ENCODE assay signal across 10 cellular contexts in the genomic region with DNA sequence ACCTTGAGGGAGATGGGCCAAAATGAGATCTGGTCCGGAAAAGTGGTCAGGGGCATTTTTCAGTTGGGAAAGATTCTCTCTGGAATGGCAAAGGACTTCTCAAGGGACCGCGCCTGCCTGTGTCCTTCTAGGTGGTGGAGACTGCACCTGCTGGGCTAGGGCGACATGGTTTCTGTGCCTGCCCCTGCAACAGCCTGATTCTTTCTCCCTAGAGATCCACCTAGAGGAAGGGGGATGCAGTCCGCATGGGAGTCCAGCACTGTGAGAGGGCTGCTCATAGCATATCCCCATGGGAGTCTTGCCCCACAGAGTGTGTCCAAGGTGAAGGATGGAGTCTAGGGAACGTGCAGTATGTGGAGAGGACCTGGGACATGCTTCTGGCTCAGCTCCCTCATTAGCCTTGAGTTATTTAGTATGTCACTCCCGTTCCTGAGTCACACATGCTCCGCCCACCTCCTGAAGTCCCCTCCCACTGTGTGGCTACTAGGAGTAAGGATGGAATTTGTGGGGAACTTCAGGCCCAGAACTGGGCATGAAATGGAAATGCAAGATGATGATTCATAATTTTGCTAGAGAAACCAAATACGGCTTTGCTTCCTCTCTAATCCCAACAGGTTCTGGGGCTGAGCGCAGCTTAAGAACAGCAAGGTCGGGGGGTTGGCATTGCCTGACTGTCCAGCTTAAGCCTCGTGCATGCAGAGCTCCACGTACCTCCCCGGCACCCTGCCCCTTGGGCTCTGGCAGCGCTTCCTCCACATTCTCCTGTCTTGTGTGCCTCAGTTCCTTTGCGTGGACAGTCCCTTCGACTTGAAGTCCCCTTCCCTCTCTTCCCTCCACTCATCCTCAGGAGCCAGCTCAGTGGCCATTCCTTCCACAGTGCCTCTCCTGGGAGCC. TPM values are rescaled to one million over a fixed set of nuclear protein-coding genes. Genes with fewer than 3 reads are reported as not detected.
A peak's percentile ranks its signal among the peaks of the same experiment; 100 is the strongest.
DNase-seq lines count a peak whose midpoint lies in the region; ATAC-seq, FAIRE-seq and TF ChIP-seq lines count a peak whose summit lies in the region.
"Had no signal": no experiment of that assay in that cellular context is flagged by ENCODE, and none has a peak within 500 bp of the region (broad histone marks: within the 10 kb centered on the region; RNA-seq: fewer than 3 reads in every experiment).

No MANE protein-coding gene starts in this region.

- peaks cover 40% of the 10 kb centered on the region for H3K4me1 ChIP-seq in left ventricle myocardium inferior
- H3K4me1 ChIP-seq in small intestine (ENCODE audit: control insufficient read depth in 2 of 2, insufficient read depth in 1 of 2, low read depth in 1 of 2, low read length in 1 of 2): no peaks in the 10 kb centered on the region

- H3K36me3 ChIP-seq in WERI-Rb-1 (no peaks in the 10 kb centered on the region), left ventricle myocardium inferior (no peaks in the 10 kb centered on the region), small intestine (ENCODE audit: control insufficient read depth in 2 of 2, insufficient read depth in 2 of 2, low read length in 2 of 2) (no peaks in the 10 kb centered on the region)

- FAIRE-seq in small intestine (lab: Jason Lieb, UNC): no peak
- FAIRE-seq in frontal cortex (lab: Jason Lieb, UNC): no peak

- H3K36me3 Mint-ChIP-seq in activated T-helper 2 cell treated with anti-CD3 and anti-CD28 coated beads, Interferon-gamma antibody, Interleukin-2, Interleukin-4, amounts not matched to agents 10 μg/mL and 5 μg/mL and 100 μg/mL, durations not matched to agents 14 hours and 24 hours and 36 hours (ENCODE audit: low read depth): no peaks in the 10 kb centered on the region

- H3K4me1 Mint-ChIP-seq in activated T-helper 2 cell treated with anti-CD3 and anti-CD28 coated beads, Interferon-gamma antibody, Interleukin-2, Interleukin-4, amounts not matched to agents 10 μg/mL and 5 μg/mL and 100 μg/mL, durations not matched to agents 14 hours and 24 hours and 36 hours (ENCODE audit: low read depth): no peaks in the 10 kb centered on the region

- H3K9me3 ChIP-seq in WERI-Rb-1 (ENCODE audit: severe bottlenecking): no peaks in the 10 kb centered on the region
- peaks cover 9% of the 10 kb centered on the region for H3K9me3 ChIP-seq in left ventricle myocardium inferior (replicated peaks)
- no peaks in the 10 kb centered on the region for H3K9me3 ChIP-seq in small intestine (ENCODE audit: control insufficient read depth, low read depth)

- no peaks in the 10 kb centered on the region for H3K9me3 Mint-ChIP-seq in activated T-helper 2 cell treated with anti-CD3 and anti-CD28 coated beads, Interferon-gamma antibody, Interleukin-2, Interleukin-4, amounts not matched to agents 10 μg/mL and 5 μg/mL and 100 μg/mL, durations not matched to agents 14 hours and 24 hours and 36 hours
- H3K9me3 Mint-ChIP-seq: neural crest cell had no signal

- DNase-seq in GOT3 (lab: John Stamatoyannopoulos, UW) (peak; percentile 39), WERI-Rb-1 (peak; percentile 57), left ventricle myocardium inferior (no peak), small intestine (peak; percentile 41), pons (ENCODE audit: low spot score) (no peak), frontal cortex (ENCODE audit: low spot score in 2 of 2) (no peak)
- no peak for DNase-seq in activated T-helper 2 cell treated with anti-CD3 and anti-CD28 coated beads, Interferon-gamma antibody, Interleukin-2, Interleukin-4, amounts not matched to agents 10 μg/mL and 5 μg/mL and 100 μg/mL, durations not matched to agents 14 hours and 24 hours and 36 hours (ENCODE audit: low spot score)
- DNase-seq: activated T-cell treated with anti-CD3 and anti-CD28 coated beads, Interleukin-2, amount 50 U/mL, for 48 hours had no signal

- no peak overlapping the region for H3K4me3 ChIP-seq in WERI-Rb-1 (ENCODE audit: low read depth, low read length)
- no peak overlapping the region for H3K4me3 ChIP-seq in left ventricle myocardium inferior
- H3K4me3 ChIP-seq in small intestine (ENCODE audit: low read depth in 1 of 2, low read length in 2 of 2): no peak overlapping the region

- TF ChIP-seq CTCF in WERI-Rb-1 (IDR thresholded peaks at IDR 0.05; ENCODE audit: low read depth, low read length) (no peak), left ventricle myocardium inferior (IDR thresholded peaks at IDR 0.05; ENCODE audit: borderline replicate concordance) (no peak)

- H3K27ac ChIP-seq in WERI-Rb-1 (no peak overlapping the region), left ventricle myocardium inferior (replicated peaks) (peak overlapping the region; percentile 84), small intestine (ENCODE audit: low read depth in 1 of 2, low read length in 1 of 2) (peak overlapping the region in 1 of 2 donors; percentile 0)

- no peak overlapping the region for H3K4me3 Mint-ChIP-seq in activated T-helper 2 cell treated with anti-CD3 and anti-CD28 coated beads, Interferon-gamma antibody, Interleukin-2, Interleukin-4, amounts not matched to agents 10 μg/mL and 5 μg/mL and 100 μg/mL, durations not matched to agents 14 hours and 24 hours and 36 hours (ENCODE audit: low read depth)
- H3K4me3 Mint-ChIP-seq: neural crest cell had no signal

- 63 to 79% (median 66%) methylated on average over 17 of the region's 17 CpGs for WGBS in small intestine, 3 donors

- H3K27me3 Mint-ChIP-seq in activated T-helper 2 cell treated with anti-CD3 and anti-CD28 coated beads, Interferon-gamma antibody, Interleukin-2, Interleukin-4, amounts not matched to agents 10 μg/mL and 5 μg/mL and 100 μg/mL, durations not matched to agents 14 hours and 24 hours and 36 hours (ENCODE audit: low read depth): no peaks in the 10 kb centered on the region

- no peak for ATAC-seq in HG02970 (IDR thresholded peaks at IDR 0.05; ENCODE audit: low FRiP score, unreplicated experiment)

- no peaks in the 10 kb centered on the region for H3K27me3 ChIP-seq in WERI-Rb-1 (ENCODE audit: insufficient read depth, low read depth, severe bottlenecking)
- no peaks in the 10 kb centered on the region for H3K27me3 ChIP-seq in left ventricle myocardium inferior (ENCODE audit: low read depth)
- no peaks in the 10 kb centered on the region for H3K27me3 ChIP-seq in small intestine (ENCODE audit: control insufficient read depth in 2 of 2, insufficient read depth in 2 of 2, low read length in 2 of 2)

- H3K27ac Mint-ChIP-seq in activated T-helper 2 cell treated with anti-CD3 and anti-CD28 coated beads, Interferon-gamma antibody, Interleukin-2, Interleukin-4, amounts not matched to agents 10 μg/mL and 5 μg/mL and 100 μg/mL, durations not matched to agents 14 hours and 24 hours and 36 hours: no peak overlapping the region

- intact Hi-C loops in left ventricle myocardium inferior (cut with micrococcal nuclease): no loop called here
- intact Hi-C loops in activated T-helper 2 cell treated with anti-CD3 and anti-CD28 coated beads, Interferon-gamma antibody, Interleukin-2, Interleukin-4, amounts not matched to agents 10 μg/mL and 5 μg/mL and 100 μg/mL, durations not matched to agents 14 hours and 24 hours and 36 hours (cut with micrococcal nuclease): no loop called here

RNA-seq across cellular contexts. Expression of gene GRIK4, which starts 35.0 kb away (rescaled TPM):
- 0.16 TPM for total RNA-seq in left ventricle myocardium inferior
- polyA plus RNA-seq in small intestine: under 1 TPM in 2 of 3 donors, not detected in 1; 0.15 to 0.27 TPM
- not detected in 2 replicates for total RNA-seq in activated T-helper 2 cell treated with anti-CD3 and anti-CD28 coated beads, Interferon-gamma antibody, Interleukin-2, Interleukin-4, amounts not matched to agents 10 μg/mL and 5 μg/mL and 100 μg/mL, durations not matched to agents 14 hours and 24 hours and 36 hours
- total RNA-seq in frontal cortex: 3.3 TPM

Comparison
In these comparisons a context has a peak if more than half of its experiments do, and no peak if none do; other contexts are left out.
1. DNase-seq: peak in GOT3 (single experiment), WERI-Rb-1 (single experiment) and small intestine (single experiment); none in left ventricle myocardium inferior (single experiment), activated T-helper 2 cell treated with anti-CD3 and anti-CD28 coated beads, Interferon-gamma antibody, Interleukin-2, Interleukin-4, amounts not matched to agents 10 μg/mL and 5 μg/mL and 100 μg/mL, durations not matched to agents 14 hours and 24 hours and 36 hours (single experiment), pons (single experiment) and frontal cortex (0 of 2).